9 cellular contexts compared by ENCODE assay signal in the genomic region with DNA sequence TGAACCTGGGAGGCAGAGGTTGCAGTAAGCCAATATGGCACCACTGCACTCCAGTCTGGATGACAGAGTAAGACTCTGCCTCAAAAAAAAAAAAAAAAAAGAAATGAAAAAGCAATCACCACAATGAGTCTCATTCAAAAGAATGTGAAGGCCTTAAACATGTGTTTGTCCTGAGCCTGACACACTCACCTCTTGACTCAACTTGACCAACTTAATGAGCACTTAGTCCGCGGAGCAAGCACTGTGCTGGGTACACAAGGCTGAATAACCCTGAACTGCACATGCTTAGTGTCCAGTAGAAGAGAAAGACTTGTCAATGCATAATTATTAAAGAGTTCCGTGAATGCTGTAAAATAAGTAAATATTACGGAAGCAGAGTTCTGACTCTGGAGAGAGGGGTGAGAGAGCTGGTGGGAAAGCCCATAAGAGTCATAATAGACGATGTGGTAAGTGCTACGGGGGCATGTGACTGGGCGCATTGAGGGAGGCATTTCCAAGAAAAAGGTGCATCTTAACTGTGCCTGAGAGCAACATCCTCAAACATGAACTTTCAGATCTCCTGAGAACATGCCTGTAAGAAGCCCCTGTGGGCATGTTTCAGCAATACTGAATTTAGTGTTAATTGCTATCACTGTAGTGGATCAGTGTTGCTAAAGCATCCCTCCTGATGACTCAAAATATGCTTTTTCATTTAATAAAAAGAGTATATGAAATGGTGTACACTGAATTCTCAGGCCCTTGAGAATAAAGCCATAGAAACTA. TPM values are rescaled to one million over a fixed set of nuclear protein-coding genes. Genes with fewer than 3 reads are reported as not detected.
A peak's percentile ranks its signal among the peaks of the same experiment; 100 is the strongest.
DNase-seq lines count a peak whose midpoint lies in the region; ATAC-seq and TF ChIP-seq lines count a peak whose summit lies in the region.
"Had no signal": no experiment of that assay in that cellular context is flagged by ENCODE, and none has a peak within 500 bp of the region (broad histone marks: within the 10 kb centered on the region; RNA-seq: fewer than 3 reads in every experiment).

No MANE protein-coding gene starts in this region.

- intact Hi-C loops in colonic mucosa (cut with DNase I) (no loop called here), left ventricle myocardium inferior (cut with micrococcal nuclease) (no loop called here), posterior cingulate gyrus (cut with DNase I) (no loop called here)

- peak; percentile 46 for ATAC-seq in GM18861 (IDR thresholded peaks at IDR 0.05; ENCODE audit: unreplicated experiment)
- peak; percentile 34 for ATAC-seq in GM21447 (IDR thresholded peaks at IDR 0.05; ENCODE audit: unreplicated experiment)
- peak; percentile 53 for ATAC-seq in HG03196 (IDR thresholded peaks at IDR 0.05; ENCODE audit: unreplicated experiment)

- no peak overlapping the region for H3K9ac ChIP-seq in colonic mucosa (ENCODE audit: low read depth in 2 of 2, low read length in 2 of 2)

- H3K36me3 ChIP-seq in colonic mucosa (no peaks in the 10 kb centered on the region), left ventricle myocardium inferior (no peaks in the 10 kb centered on the region)

- DNase-seq in colonic mucosa = no peak
- no peak for DNase-seq in left ventricle myocardium inferior
- no peak for DNase-seq in effector CD4-positive, alpha-beta T cell
- no peak for DNase-seq in HuH-7.5 (ENCODE audit: low spot score)
- DNase-seq in posterior cingulate gyrus = no peak
- DNase-seq: NCI-H510A had no signal

- H3K27me3 ChIP-seq in colonic mucosa (no peaks in the 10 kb centered on the region), left ventricle myocardium inferior (ENCODE audit: low read depth) (no peaks in the 10 kb centered on the region)

- TF ChIP-seq CTCF in colonic mucosa (IDR thresholded peaks at IDR 0.05) = no peak
- TF ChIP-seq CTCF in left ventricle myocardium inferior (IDR thresholded peaks at IDR 0.05; ENCODE audit: borderline replicate concordance) = no peak

- H3K4me3 ChIP-seq in colonic mucosa (no peak overlapping the region), left ventricle myocardium inferior (no peak overlapping the region)

- H3K4me1 ChIP-seq in colonic mucosa (no peaks in the 10 kb centered on the region), left ventricle myocardium inferior (no peaks in the 10 kb centered on the region)

- H3K9me3 ChIP-seq in colonic mucosa = no peaks in the 10 kb centered on the region
- H3K9me3 ChIP-seq in left ventricle myocardium inferior (replicated peaks) = no peaks in the 10 kb centered on the region

- H3K27ac ChIP-seq in colonic mucosa (peak overlapping the region; percentile 32), left ventricle myocardium inferior (replicated peaks) (no peak overlapping the region)

RNA-seq across cellular contexts. Expression of gene MCOLN2, which starts 27.2 kb away (rescaled TPM):
- 10 to 100 TPM; 15.4 to 21.6 TPM for total RNA-seq in colonic mucosa
- total RNA-seq in left ventricle myocardium inferior = 0.19 TPM

Comparison
In these comparisons a context has a peak if more than half of its experiments do, and no peak if none do; other contexts are left out.
1. RNA of gene MCOLN2, which starts 27.2 kb away (total RNA-seq): 15.4 to 21.6 TPM in colonic mucosa; 0.19 TPM in left ventricle myocardium inferior (single experiment); every median in the first group is over 10 times any median in the second.
2. Peak in every context shown above with its lines, with median percentiles within 50 percentile points of each other: ATAC-seq.